10 cellular contexts compared by ENCODE assay signal in genomic region chr11:1390603-1391164, GRCh38. TPM values are rescaled to one million over a fixed set of nuclear protein-coding genes. Genes with fewer than 3 reads are reported as not detected.
A peak's percentile ranks its signal among the peaks of the same experiment; 100 is the strongest.
DNase-seq lines count a peak whose midpoint lies in the region; ATAC-seq, FAIRE-seq and TF ChIP-seq lines count a peak whose summit lies in the region.
"Had no signal": no experiment of that assay in that cellular context is flagged by ENCODE, and none has a peak within 500 bp of the region (broad histone marks: within the 10 kb centered on the region; RNA-seq: fewer than 3 reads in every experiment).

No MANE protein-coding gene starts in this region.

- peaks cover 3% of the 10 kb centered on the region for H3K36me3 Mint-ChIP-seq in IgD-negative memory B cell
- H3K36me3 Mint-ChIP-seq in neural progenitor cell = peaks cover 11% of the 10 kb centered on the region
- H3K36me3 Mint-ChIP-seq in activated naive CD8-positive, alpha-beta T cell treated with anti-CD3 and anti-CD28 coated beads, Interleukin-2, amount 50 U/mL, for 24 hours (ENCODE audit: low read depth) = no peaks in the 10 kb centered on the region

- H3K27ac ChIP-seq in neural progenitor cell = no peak overlapping the region

- peaks cover 0 to 4% (median 0%) of the 10 kb centered on the region in 3 donors for H3K9me3 Mint-ChIP-seq in IgD-negative memory B cell
- peaks cover 8% of the 10 kb centered on the region for H3K9me3 Mint-ChIP-seq in neural progenitor cell
- H3K9me3 Mint-ChIP-seq in activated naive CD8-positive, alpha-beta T cell treated with anti-CD3 and anti-CD28 coated beads, Interleukin-2, amount 50 U/mL, for 24 hours = no peaks in the 10 kb centered on the region

- no peaks in the 10 kb centered on the region for H3K9me3 ChIP-seq in neural progenitor cell (ENCODE audit: low read depth)

- peaks cover 17% of the 10 kb centered on the region for H4K20me1 ChIP-seq in neural progenitor cell (ENCODE audit: low read depth)

- no peak for FAIRE-seq in RCC 7860 (lab: Jason Lieb, UNC)

- no peak for ATAC-seq in activated naive CD8-positive, alpha-beta T cell treated with anti-CD3 and anti-CD28 coated beads, Interleukin-2, amount 50 U/mL, for 24 hours

- peak overlapping the region; percentile 95 for H3K4me2 ChIP-seq in neural progenitor cell

- H2AFZ ChIP-seq in neural progenitor cell (replicated peaks) = no peak overlapping the region

- H3K79me2 ChIP-seq in neural progenitor cell (ENCODE audit: low read depth) = peaks cover 23% of the 10 kb centered on the region

- DNase-seq in COLO668 (lab: John Stamatoyannopoulos, UW; ENCODE audit: unreplicated experiment) (peak; percentile 15), epithelial cell of proximal tubule (ENCODE audit: low read depth) (no peak), neural progenitor cell (ENCODE audit: low spot score) (peak; percentile 90), kidney tubule cell (ENCODE audit: low spot score) (no peak), RCC 7860 (ENCODE audit: low spot score) (no peak)
- DNase-seq in stimulated activated CD4-positive, alpha-beta T cell treated with anti-CD3 and anti-CD28 coated beads, Interleukin-4, amount 100 ng/mL, for 4 hours = no peak
- no peak for DNase-seq in activated naive CD8-positive, alpha-beta T cell treated with anti-CD3 and anti-CD28 coated beads, Interleukin-2, amount 50 U/mL, for 24 hours
- DNase-seq: Karpas-422, SW 1271 had no signal

- H3K9ac ChIP-seq in neural progenitor cell = no peak overlapping the region

- H3F3A ChIP-seq in neural progenitor cell (ENCODE audit: low read depth) = peaks cover 19% of the 10 kb centered on the region

- H3K27ac Mint-ChIP-seq in IgD-negative memory B cell (no peak overlapping the region), neural progenitor cell (no peak overlapping the region)
- H3K27ac Mint-ChIP-seq in activated naive CD8-positive, alpha-beta T cell treated with anti-CD3 and anti-CD28 coated beads, Interleukin-2, amount 50 U/mL, for 24 hours = no peak overlapping the region

- H3K4me1 ChIP-seq in neural progenitor cell = peaks cover 4% of the 10 kb centered on the region

- peaks cover 0 to 13% (median 5%) of the 10 kb centered on the region in 3 donors for H3K4me1 Mint-ChIP-seq in IgD-negative memory B cell
- H3K4me1 Mint-ChIP-seq in neural progenitor cell = peaks cover 14% of the 10 kb centered on the region
- H3K4me1 Mint-ChIP-seq in activated naive CD8-positive, alpha-beta T cell treated with anti-CD3 and anti-CD28 coated beads, Interleukin-2, amount 50 U/mL, for 24 hours = peaks cover 2% of the 10 kb centered on the region

- TF ChIP-seq CTCF in epithelial cell of proximal tubule (conservative IDR thresholded peaks at IDR 0.05; ENCODE audit: low read depth, low read length) (no peak), neural progenitor cell (IDR thresholded peaks at IDR 0.05) (peak; percentile 9)

- H3K4me3 Mint-ChIP-seq in IgD-negative memory B cell (peak overlapping the region; percentile 57 to 85 (median 68)), neural progenitor cell (peak overlapping the region; percentile 93)
- no peak overlapping the region for H3K4me3 Mint-ChIP-seq in activated naive CD8-positive, alpha-beta T cell treated with anti-CD3 and anti-CD28 coated beads, Interleukin-2, amount 50 U/mL, for 24 hours

- H3K27me3 Mint-ChIP-seq in IgD-negative memory B cell = peaks cover 20% of the 10 kb centered on the region
- H3K27me3 Mint-ChIP-seq in neural progenitor cell (ENCODE audit: insufficient read depth, low read depth) = peaks cover 8% of the 10 kb centered on the region
- peaks cover 35% of the 10 kb centered on the region for H3K27me3 Mint-ChIP-seq in activated naive CD8-positive, alpha-beta T cell treated with anti-CD3 and anti-CD28 coated beads, Interleukin-2, amount 50 U/mL, for 24 hours

- H3K36me3 ChIP-seq in neural progenitor cell = no peaks in the 10 kb centered on the region

- peaks cover 33% of the 10 kb centered on the region for H3K27me3 ChIP-seq in neural progenitor cell

- peak overlapping the region; percentile 6 for H3K4me3 ChIP-seq in epithelial cell of proximal tubule (ENCODE audit: low read depth, low read length)
- H3K4me3 ChIP-seq in neural progenitor cell = peak overlapping the region; percentile 55

RNA-seq across cellular contexts. Expression of gene BRSK2, which starts 0.9 kb away (rescaled TPM):
- polyA plus RNA-seq in IgD-negative memory B cell = not detected
- total RNA-seq in epithelial cell of proximal tubule = 0.06 and 0.22 TPM in 2 replicates
- 8.2 and 13.8 TPM in 2 replicates for total RNA-seq in neural progenitor cell (ENCODE audit: low replicate concordance)

Comparison
In these comparisons a context has a peak if more than half of its experiments do, and no peak if none do; other contexts are left out.
1. DNase-seq: peak in COLO668 (single experiment) and neural progenitor cell (single experiment); none in epithelial cell of proximal tubule (single experiment), kidney tubule cell (single experiment), RCC 7860 (single experiment), stimulated activated CD4-positive, alpha-beta T cell treated with anti-CD3 and anti-CD28 coated beads, Interleukin-4, amount 100 ng/mL, for 4 hours (0 of 2) and activated naive CD8-positive, alpha-beta T cell treated with anti-CD3 and anti-CD28 coated beads, Interleukin-2, amount 50 U/mL, for 24 hours (single experiment).